8 cellular contexts compared by ENCODE assay signal in the genomic region with DNA sequence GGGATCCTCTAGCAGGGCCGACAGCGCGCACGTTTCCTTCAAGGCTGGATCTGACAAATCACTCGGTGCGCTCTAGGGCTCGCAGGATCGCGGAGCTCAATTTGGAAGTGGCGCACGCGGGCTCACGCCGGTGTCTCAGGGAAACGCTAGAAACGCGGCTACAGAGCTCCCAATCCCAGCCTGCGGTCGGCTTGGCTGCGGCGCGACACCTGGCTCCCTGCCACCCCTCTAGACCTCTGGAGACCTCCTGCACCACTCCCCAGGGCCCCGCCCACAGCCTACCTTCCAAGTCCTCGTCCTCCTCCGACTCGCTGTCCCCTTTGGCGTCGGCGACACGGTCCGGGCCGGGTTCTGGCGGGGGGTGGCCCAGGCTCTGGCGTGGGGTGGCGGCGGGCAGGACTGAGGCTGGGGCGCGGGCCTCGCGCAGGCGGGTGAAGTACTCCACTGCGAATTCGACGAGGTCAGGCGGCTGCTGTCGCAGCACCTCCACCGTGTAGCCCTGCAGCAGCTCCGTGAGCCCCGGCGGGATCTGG. TPM values are rescaled to one million over a fixed set of nuclear protein-coding genes. Genes with fewer than 3 reads are reported as not detected.
DNase-seq lines count a peak whose midpoint lies in the region; ATAC-seq and TF ChIP-seq lines count a peak whose summit lies in the region.

No MANE protein-coding gene starts in this region.

- H3K4me1 Mint-ChIP-seq in activated CD8-positive, alpha-beta T cell treated with anti-CD3 and anti-CD28 coated beads, Interleukin-2, amount 10 ng/mL, durations not matched to agents 7 days and 5 days (ENCODE audit: low read depth) = peaks cover 28% of the 10 kb centered on the region

- DNase-seq in A673 (ENCODE audit: low spot score) (peak; percentile 75), NCI-H524 (lab: John Stamatoyannopoulos, UW) (peak; percentile 68 to 82), lower leg skin (ENCODE audit: low spot score in 2 of 2) (peak; percentile 58 to 95)
- peak; percentile 57 for DNase-seq in activated CD8-positive, alpha-beta T cell treated with anti-CD3 and anti-CD28 coated beads, Interleukin-2, amount 10 ng/mL, durations not matched to agents 7 days and 5 days
- DNase-seq in stimulated activated CD4-positive, alpha-beta T cell treated with anti-CD3 and anti-CD28 coated beads, Interleukin-4, amount 100 ng/mL, for 24 hours = peak; percentile 53

- POLR2A ChIA-PET in A673 (lab: Charles Lee; ENCODE audit: low non-redundant PET) = interaction anchor here (0.5 kb wide), 1 partner anchor 10 kb away, joined by 3 read pairs; no protein-coding TSS in a partner anchor
- POLR2A ChIA-PET in activated CD8-positive, alpha-beta T cell treated with anti-CD3 and anti-CD28 coated beads, Interleukin-2, amount 10 ng/mL, durations not matched to agents 7 days and 5 days (lab: Charles Lee) = interaction anchor here (1.3 to 2.8 kb wide), 3 partner anchors 51 to 130 kb away, joined by 4 to 14 read pairs (median 6); partner anchors contain the start of genes ARIH2, IP6K2 and SLC25A20

- no peaks in the 10 kb centered on the region for H3K27me3 Mint-ChIP-seq in activated CD8-positive, alpha-beta T cell treated with anti-CD3 and anti-CD28 coated beads, Interleukin-2, amount 10 ng/mL, durations not matched to agents 7 days and 5 days (ENCODE audit: low read depth)

- peak overlapping the region; percentile 85 for H3K4me3 Mint-ChIP-seq in activated CD8-positive, alpha-beta T cell treated with anti-CD3 and anti-CD28 coated beads, Interleukin-2, amount 10 ng/mL, durations not matched to agents 7 days and 5 days

- H3K4me1 ChIP-seq in A673 (ENCODE audit: insufficient read depth, low read length, poor library complexity, severe bottlenecking) (no peaks in the 10 kb centered on the region), ectodermal cell (ENCODE audit: control insufficient read depth, insufficient read depth, low read length) (peaks cover 4% of the 10 kb centered on the region)

- TF ChIP-seq CTCF in A673 (conservative IDR thresholded peaks at IDR 0.05; ENCODE audit: low read depth, low read length) (no peak), lower leg skin (IDR thresholded peaks at IDR 0.05) (no peak)

- intact Hi-C loops in A673 (cut with micrococcal nuclease; ENCODE audit: unreplicated experiment) (no loop called here), lower leg skin (cut with DNase I; ENCODE audit: low total_unique reads) (no loop called here)

- ATAC-seq in GM18868 (IDR thresholded peaks at IDR 0.05; ENCODE audit: unreplicated experiment) = peak; percentile 6
- peak; percentile 32 for ATAC-seq in HG03175 (IDR thresholded peaks at IDR 0.05; ENCODE audit: unreplicated experiment)
- peak; percentile 68 for ATAC-seq in activated CD8-positive, alpha-beta T cell treated with anti-CD3 and anti-CD28 coated beads, Interleukin-2, amount 10 ng/mL, durations not matched to agents 7 days and 5 days

- H3K27ac ChIP-seq in A673 (ENCODE audit: low read depth, low read length, poor library complexity, severe bottlenecking) = peak overlapping the region; percentile 65
- H3K27ac ChIP-seq in ectodermal cell (ENCODE audit: insufficient read depth, low read depth, low read length, poor library complexity, severe bottlenecking) = no peak overlapping the region

- no peaks in the 10 kb centered on the region for H3K9me3 Mint-ChIP-seq in activated CD8-positive, alpha-beta T cell treated with anti-CD3 and anti-CD28 coated beads, Interleukin-2, amount 10 ng/mL, durations not matched to agents 7 days and 5 days (ENCODE audit: insufficient read depth)

- peak overlapping the region; percentile 77 for H3K27ac Mint-ChIP-seq in activated CD8-positive, alpha-beta T cell treated with anti-CD3 and anti-CD28 coated beads, Interleukin-2, amount 10 ng/mL, durations not matched to agents 7 days and 5 days

- H3K36me3 Mint-ChIP-seq in activated CD8-positive, alpha-beta T cell treated with anti-CD3 and anti-CD28 coated beads, Interleukin-2, amount 10 ng/mL, durations not matched to agents 7 days and 5 days (ENCODE audit: low read depth) = peaks cover 12% of the 10 kb centered on the region

- H3K36me3 ChIP-seq in A673 (ENCODE audit: insufficient read depth, low read length, poor library complexity, severe bottlenecking) (no peaks in the 10 kb centered on the region), ectodermal cell (ENCODE audit: control insufficient read depth, insufficient read depth, low read length) (no peaks in the 10 kb centered on the region)

- H3K9me3 ChIP-seq in A673 (ENCODE audit: low read depth, low read length, poor library complexity, severe bottlenecking) (no peaks in the 10 kb centered on the region), ectodermal cell (ENCODE audit: control insufficient read depth, low read length) (no peaks in the 10 kb centered on the region)

- 0 to 1% methylated on average over 50 of the region's 50 CpGs for WGBS in ectodermal cell, 2 experiments
- 0 to 1% methylated on average over 22 to 29 of the region's 50 CpGs for WGBS in lower leg skin, 2 donors

- TF ChIP-seq POLR2A in lower leg skin (IDR thresholded peaks at IDR 0.05) = no peak

- CTCF ChIA-PET in A673 (lab: Charles Lee) = no interaction called here
- CTCF ChIA-PET in activated CD8-positive, alpha-beta T cell treated with anti-CD3 and anti-CD28 coated beads, Interleukin-2, amount 10 ng/mL, durations not matched to agents 7 days and 5 days (lab: Charles Lee) = interaction anchor here (0.9 to 2.2 kb wide), 5 partner anchors 10 to 161 kb away, joined by 3 to 7 read pairs (median 5); partner anchors contain the start of gene SLC25A20

- H3K27me3 ChIP-seq in A673 (replicated peaks; ENCODE audit: insufficient read depth, low read depth, low read length, poor library complexity) = no peaks in the 10 kb centered on the region
- H3K27me3 ChIP-seq in ectodermal cell (ENCODE audit: control insufficient read depth, insufficient read depth, low read length, poor library complexity, severe bottlenecking) = peaks cover 19% of the 10 kb centered on the region

- no TSS peak for BruUV-seq in A673 (replicated peaks; lab: Mats Ljungman, UMichigan)

- peak overlapping the region; percentile 70 for H3K4me3 ChIP-seq in A673 (ENCODE audit: low read depth, low read length, poor library complexity, severe bottlenecking)
- peak overlapping the region; percentile 75 for H3K4me3 ChIP-seq in ectodermal cell (ENCODE audit: insufficient read depth, low read depth, low read length)
- H3K4me3 ChIP-seq in lower leg skin (ENCODE audit: low read depth, poor library complexity, severe bottlenecking) = peak overlapping the region; percentile 91

RNA-seq across cellular contexts. Expression of gene PRKAR2A, which starts 0.6 kb away (rescaled TPM):
- total RNA-seq in A673 (2021) (25.6 and 35.8 TPM in 2 replicates), lower leg skin (10 to 100 TPM; 25.4 to 53.2 (median 29.3) TPM)
- 10 to 100 TPM; 35.9 to 40.2 TPM for total RNA-seq in activated CD8-positive, alpha-beta T cell treated with anti-CD3 and anti-CD28 coated beads, Interleukin-2, amount 10 ng/mL, durations not matched to agents 7 days and 5 days
- 25.3 TPM for polyA plus RNA-seq in ectodermal cell (2013, experiment 1 of 4)
- 25.1 TPM for polyA plus RNA-seq in ectodermal cell (2013, experiment 2 of 4)
- polyA plus RNA-seq in ectodermal cell (2013, experiment 3 of 4) = 19.5 TPM
- polyA plus RNA-seq in ectodermal cell (2013, experiment 4 of 4) = 22.3 TPM

RNA-seq across cellular contexts. Expression of gene SLC25A20, which starts 51.6 kb away (rescaled TPM):
- total RNA-seq in A673 (2021) (4.1 and 4.9 TPM in 2 replicates), lower leg skin (10 to 100 TPM; 11.4 to 46.3 (median 20.4) TPM)
- 10 to 100 TPM; 29.9 to 33.1 TPM for total RNA-seq in activated CD8-positive, alpha-beta T cell treated with anti-CD3 and anti-CD28 coated beads, Interleukin-2, amount 10 ng/mL, durations not matched to agents 7 days and 5 days
- polyA plus RNA-seq in ectodermal cell (2013, experiment 1 of 4) = 8.7 TPM
- polyA plus RNA-seq in ectodermal cell (2013, experiment 2 of 4) = 8.2 TPM
- polyA plus RNA-seq in ectodermal cell (2013, experiment 3 of 4) = 8.0 TPM
- 7.8 TPM for polyA plus RNA-seq in ectodermal cell (2013, experiment 4 of 4)

Comparison
In these comparisons a context has a peak if more than half of its experiments do, and no peak if none do; other contexts are left out.
1. ATAC-seq: peak in every context shown above with its lines; median percentile 68 in activated CD8-positive, alpha-beta T cell treated with anti-CD3 and anti-CD28 coated beads, Interleukin-2, amount 10 ng/mL, durations not matched to agents 7 days and 5 days; 32 in HG03175; 6 in GM18868.